28 cellular contexts compared by ENCODE assay signal in genomic region chr2:236684534-236685256, GRCh38.
DNase-seq lines count a peak whose midpoint lies in the region; ATAC-seq and TF ChIP-seq lines count a peak whose summit lies in the region.
"Had no signal": no experiment of that assay in that cellular context is flagged by ENCODE, and none has a peak within 500 bp of the region (broad histone marks: within the 10 kb centered on the region; RNA-seq: fewer than 3 reads in every experiment).

No MANE protein-coding gene starts in this region.

- no peaks in the 10 kb centered on the region for H3K23me2 ChIP-seq in H9 (ENCODE audit: insufficient read length, low read depth, low read length, poor library complexity, severe bottlenecking)

- no peak overlapping the region for H2BK15ac ChIP-seq in H9 (ENCODE audit: low read depth, low read length)
- no peak overlapping the region for H2BK15ac ChIP-seq in mesenchymal stem cell (ENCODE audit: low read depth, poor library complexity, severe bottlenecking)

- H3T11ph ChIP-seq in H9 (ENCODE audit: low read length), result no peak overlapping the region

- no peak overlapping the region for H4K5ac ChIP-seq in H9 (ENCODE audit: insufficient read length, low read depth, low read length)

- no peak overlapping the region for H3K18ac ChIP-seq in H9 (ENCODE audit: insufficient read length, low read depth, low read length)
- H3K18ac ChIP-seq in mesenchymal stem cell (ENCODE audit: low read depth in 1 of 2, low read length in 2 of 2), result peak overlapping the region in 1 of 2 experiments; percentile 42

- H2AFZ ChIP-seq in H9 (ENCODE audit: low read length), result no peak overlapping the region
- H2AFZ ChIP-seq in mesenchymal stem cell (ENCODE audit: low read depth, low read length), result no peak overlapping the region
- no peak overlapping the region for H2AFZ ChIP-seq in GM23248

- WGBS in H9 (ENCODE audit: extremely low coverage, insufficient read length, low lambda C conversion rate), result no CpG with 5 or more reads among the region's 8 CpGs
- WGBS in mesenchymal stem cell, result 63% methylated on average over 6 of the region's 8 CpGs
- 88% methylated on average over 8 of the region's 8 CpGs for WGBS in GM23248 (ENCODE audit: low coverage in 1 of 2, low lambda C conversion rate in 2 of 2, missing lambda C conversion rate in 2 of 2), 2 experiments

- H3K27me3 ChIP-seq in BLaER1 (no peaks in the 10 kb centered on the region), H9 (ENCODE audit: insufficient read depth, low read length) (no peaks in the 10 kb centered on the region), mesenchymal stem cell (ENCODE audit: control insufficient read depth in 1 of 2, insufficient read depth in 1 of 2, low read length in 2 of 2) (no peaks in the 10 kb centered on the region), GM23248 (replicated peaks; ENCODE audit: insufficient read depth) (no peaks in the 10 kb centered on the region; the same call in 1 of the 2 replicates)
- H3K27me3 ChIP-seq: SJCRH30, tibial nerve had no signal

- 0 out of 2 replicates have a peak, but pooled peaks cover 5% of the 10 kb centered on the region for H3F3A ChIP-seq in GM23248 (ENCODE audit: insufficient read depth)

- H3K79me1 ChIP-seq in H9 (ENCODE audit: insufficient read depth, low read depth, low read length, poor library complexity, severe bottlenecking), result no peaks in the 10 kb centered on the region
- no peaks in the 10 kb centered on the region for H3K79me1 ChIP-seq in mesenchymal stem cell (replicated peaks; ENCODE audit: low read length, poor library complexity, severe bottlenecking)

- H3K23ac ChIP-seq in H9 (ENCODE audit: insufficient read length, low read depth, low read length) (no peak overlapping the region), mesenchymal stem cell (ENCODE audit: low read length in 2 of 2) (no peak overlapping the region)

- H2AK5ac ChIP-seq in H9 (ENCODE audit: insufficient read length, low read length) (no peak overlapping the region), mesenchymal stem cell (ENCODE audit: low read length, severe bottlenecking) (peak overlapping the region; percentile 10)

- H3K27ac ChIP-seq in BLaER1, result no peak overlapping the region
- H3K27ac ChIP-seq in H9 (ENCODE audit: insufficient read length, low read depth, low read length), result no peak overlapping the region
- no peak overlapping the region for H3K27ac ChIP-seq in mesenchymal stem cell (ENCODE audit: low read length, poor library complexity, severe bottlenecking)
- no peak overlapping the region for H3K27ac ChIP-seq in GM23248
- H3K27ac ChIP-seq: coronary artery, left ventricle myocardium inferior, SJCRH30, tibial nerve, VCaP had no signal

- no peaks in the 10 kb centered on the region for H3K9me2 ChIP-seq in GM23248 (ENCODE audit: insufficient read depth)

- H3K36me3 ChIP-seq in BLaER1, result no peaks in the 10 kb centered on the region
- H3K36me3 ChIP-seq in mesenchymal stem cell (ENCODE audit: control insufficient read depth in 1 of 2, insufficient read depth in 2 of 2, low read depth in 1 of 2, low read length in 2 of 2), result no peaks in the 10 kb centered on the region
- H3K36me3 ChIP-seq in GM23248 (ENCODE audit: low read depth), result no peaks in the 10 kb centered on the region
- H3K36me3 ChIP-seq: left ventricle myocardium inferior, SJCRH30, tibial nerve had no signal

- H3K4me3 ChIP-seq in BLaER1 (no peak overlapping the region), mesenchymal stem cell (ENCODE audit: insufficient read depth in 1 of 2, low read depth in 1 of 2, low read length in 2 of 2) (no peak overlapping the region), GM23248 (no peak overlapping the region)
- H3K4me3 ChIP-seq: coronary artery, left ventricle myocardium inferior, SJCRH30, tibial nerve had no signal

- H2BK5ac ChIP-seq in H9 (ENCODE audit: insufficient read length, low read length), result no peak overlapping the region
- no peak overlapping the region for H2BK5ac ChIP-seq in mesenchymal stem cell (ENCODE audit: low read depth, low read length, poor library complexity, severe bottlenecking)

- TF ChIP-seq CTCF in H9 (conservative IDR thresholded peaks at IDR 0.05), result no peak; the same call in 2 of the 3 replicates
- no peak for TF ChIP-seq CTCF in WTC11 (IDR thresholded peaks at IDR 0.05)

- H3K36me3 Mint-ChIP-seq in H9 (ENCODE audit: insufficient read depth in 1 of 3, low read depth in 3 of 3), result no peaks in the 10 kb centered on the region
- H3K36me3 Mint-ChIP-seq in WTC11, result no peaks in the 10 kb centered on the region
- no peaks in the 10 kb centered on the region for H3K36me3 Mint-ChIP-seq in activated naive CD8-positive, alpha-beta T cell treated with anti-CD3 and anti-CD28 coated beads, Interleukin-2, amount 50 U/mL, for 24 hours (ENCODE audit: low read depth)
- H3K36me3 Mint-ChIP-seq: CD8-positive, alpha-beta memory T cell; IgD-negative memory B cell; naive B cell had no signal

- in situ Hi-C loops in GM23248 (cut with MboI), result no loop called here

- H4K20me1 ChIP-seq in BLaER1 (no peaks in the 10 kb centered on the region), H9 (ENCODE audit: control insufficient read depth, insufficient read depth, insufficient read length) (no peaks in the 10 kb centered on the region), GM23248 (ENCODE audit: insufficient read depth) (no peaks in the 10 kb centered on the region)

- no peak overlapping the region for H3K14ac ChIP-seq in H9 (ENCODE audit: insufficient read depth, low read length)
- no peak overlapping the region for H3K14ac ChIP-seq in mesenchymal stem cell (ENCODE audit: low read length in 2 of 2)

- DNase-seq in H9 (peak; percentile 67), WTC11 (ENCODE audit: low spot score) (peak; percentile 55), mesenchymal stem cell (no peak), HEK293T (ENCODE audit: extremely low spot score) (no peak), GM23248 (no peak)
- DNase-seq in activated naive CD8-positive, alpha-beta T cell treated with anti-CD3 and anti-CD28 coated beads, Interleukin-2, amount 50 U/mL, for 24 hours, result no peak
- DNase-seq: activated CD4-positive, alpha-beta T cell treated with anti-CD3 and anti-CD28 coated beads for 4 hours; activated CD8-positive, alpha-beta T cell treated with anti-CD3 and anti-CD28 coated beads, Interleukin-2, amount 10 ng/mL, durations not matched to agents 7 days and 5 days; caudate nucleus; CD8-positive, alpha-beta memory T cell; DMS 273 treated with DMSO at 0.1 percent for 48 hours; effector memory CD4-positive, alpha-beta T cell; islet precursor cell; left ventricle myocardium inferior; midbrain; naive B cell; NCI-H1092; NCI-H187 treated with DMSO at 0.1 percent for 48 hours; NCI-H526; SJCRH30; stimulated activated CD4-positive, alpha-beta T cell treated with anti-CD3 and anti-CD28 coated beads, Interleukin-4, amount 100 ng/mL, for 1 hour; SW 1271 had no signal

- H2BK20ac ChIP-seq in H9 (ENCODE audit: low read depth, low read length, poor library complexity, severe bottlenecking), result no peak overlapping the region

- H3K27ac Mint-ChIP-seq in H9, result peak overlapping the region in 2 of 3 experiments; percentile 53 to 75; a peak in 3 of 7 replicates
- no peak overlapping the region for H3K27ac Mint-ChIP-seq in WTC11
- H3K27ac Mint-ChIP-seq in activated naive CD8-positive, alpha-beta T cell treated with anti-CD3 and anti-CD28 coated beads, Interleukin-2, amount 50 U/mL, for 24 hours, result no peak overlapping the region
- H3K27ac Mint-ChIP-seq: activated CD8-positive, alpha-beta T cell treated with anti-CD3 and anti-CD28 coated beads, Interleukin-2, amount 10 ng/mL, durations not matched to agents 7 days and 5 days; CD8-positive, alpha-beta memory T cell; IgD-negative memory B cell had no signal

- H3K79me2 ChIP-seq in H9 (ENCODE audit: insufficient read depth, low read length), result no peaks in the 10 kb centered on the region
- H3K79me2 ChIP-seq in GM23248 (ENCODE audit: insufficient read depth), result no peaks in the 10 kb centered on the region

- no peak overlapping the region for H3K56ac ChIP-seq in H9 (ENCODE audit: insufficient read length, low read depth, low read length)

- no peak overlapping the region for H2BK120ac ChIP-seq in H9 (ENCODE audit: low read depth, low read length, poor library complexity, severe bottlenecking)
- no peak overlapping the region for H2BK120ac ChIP-seq in mesenchymal stem cell (ENCODE audit: low read depth, low read length)

- H3K9ac ChIP-seq in BLaER1, result no peak overlapping the region
- H3K9ac ChIP-seq in H9 (ENCODE audit: extremely low read depth, insufficient read length, low read length), result no peak overlapping the region
- H3K9ac ChIP-seq in mesenchymal stem cell (ENCODE audit: low read length), result no peak overlapping the region
- no peak overlapping the region for H3K9ac ChIP-seq in GM23248

- POLR2A ChIA-PET in WTC11 (lab: Charles Lee) (interaction anchor here (0.7 kb wide), 1 partner anchor 10 kb away, joined by 3 read pairs; no protein-coding TSS in a partner anchor), HEK293T (lab: Yijun Ruan, JAX) (no interaction called here)

- ATAC-seq in WTC11 (peak; percentile 89), GM21619 (IDR thresholded peaks at IDR 0.05; ENCODE audit: unreplicated experiment) (no peak)
- no peak for ATAC-seq in activated naive CD8-positive, alpha-beta T cell treated with anti-CD3 and anti-CD28 coated beads, Interleukin-2, amount 50 U/mL, for 24 hours
- ATAC-seq: activated CD8-positive, alpha-beta T cell treated with anti-CD3 and anti-CD28 coated beads, Interleukin-2, amount 10 ng/mL, durations not matched to agents 7 days and 5 days had no signal

- H4K8ac ChIP-seq in H9 (replicated peaks; ENCODE audit: insufficient read length, low read depth, low read length) (no peak overlapping the region), mesenchymal stem cell (ENCODE audit: low read length) (no peak overlapping the region)

- H3K27me3 Mint-ChIP-seq in H9 (ENCODE audit: low read depth) (peaks cover 4% of the 10 kb centered on the region), WTC11 (ENCODE audit: low read depth) (no peaks in the 10 kb centered on the region)
- H3K27me3 Mint-ChIP-seq in activated naive CD8-positive, alpha-beta T cell treated with anti-CD3 and anti-CD28 coated beads, Interleukin-2, amount 50 U/mL, for 24 hours, result peaks cover 6% of the 10 kb centered on the region

- H3K4me2 ChIP-seq in BLaER1, result 0 out of 2 replicates have a peak overlapping the region, but pooled peaks have one; percentile 2
- H3K4me2 ChIP-seq in H9 (ENCODE audit: insufficient read depth, insufficient read length, low read length), result no peak overlapping the region
- no peak overlapping the region for H3K4me2 ChIP-seq in mesenchymal stem cell (ENCODE audit: low read length, poor library complexity, severe bottlenecking)
- no peak overlapping the region for H3K4me2 ChIP-seq in GM23248 (ENCODE audit: unreplicated experiment)

- H2BK12ac ChIP-seq in H9 (ENCODE audit: insufficient read length, low read depth, low read length), result no peak overlapping the region
- H2BK12ac ChIP-seq in mesenchymal stem cell (ENCODE audit: low read length in 2 of 2), result peak overlapping the region in 1 of 2 experiments; percentile 57

- no peak overlapping the region for H4K91ac ChIP-seq in H9 (ENCODE audit: insufficient read length, low read depth, low read length)
- no peak overlapping the region for H4K91ac ChIP-seq in mesenchymal stem cell (ENCODE audit: low read length)

- H3K9me3 ChIP-seq in BLaER1, result no peaks in the 10 kb centered on the region
- H3K9me3 ChIP-seq in H9 (ENCODE audit: control insufficient read depth, low read depth, low read length), result no peaks in the 10 kb centered on the region
- H3K9me3 ChIP-seq in mesenchymal stem cell (ENCODE audit: control insufficient read depth, low read length), result no peaks in the 10 kb centered on the region
- no peaks in the 10 kb centered on the region for H3K9me3 ChIP-seq in GM23248 (ENCODE audit: low read depth)
- H3K9me3 ChIP-seq: left ventricle myocardium inferior, SJCRH30, tibial nerve had no signal

- no peak overlapping the region for H3K4ac ChIP-seq in H9 (ENCODE audit: low read depth, low read length)
- no peak overlapping the region for H3K4ac ChIP-seq in mesenchymal stem cell (ENCODE audit: low read depth in 1 of 2, low read length in 2 of 2)

- H3K4me1 ChIP-seq in BLaER1, result peaks cover 50% of the 10 kb centered on the region
- no peaks in the 10 kb centered on the region; the same call in 1 of the 2 replicates for H3K4me1 ChIP-seq in H9 (ENCODE audit: insufficient read depth, low read length)
- peaks cover 27% of the 10 kb centered on the region for H3K4me1 ChIP-seq in mesenchymal stem cell (ENCODE audit: control insufficient read depth, insufficient read depth, low read depth, low read length)
- peaks cover 9% of the 10 kb centered on the region for H3K4me1 ChIP-seq in GM23248 (ENCODE audit: insufficient read depth)

- CTCF ChIA-PET in WTC11 (lab: Charles Lee) (interaction anchor here (0.6 to 2.1 kb wide), 3 partner anchors 122 to 726 kb away, joined by 3 to 7 read pairs (median 4); no protein-coding TSS in a partner anchor), HEK293T (lab: Yijun Ruan, JAX) (no interaction called here)

- H3K4me3 Mint-ChIP-seq in H9, result no peak overlapping the region
- no peak overlapping the region for H3K4me3 Mint-ChIP-seq in WTC11
- no peak overlapping the region for H3K4me3 Mint-ChIP-seq in activated naive CD8-positive, alpha-beta T cell treated with anti-CD3 and anti-CD28 coated beads, Interleukin-2, amount 50 U/mL, for 24 hours
- H3K4me3 Mint-ChIP-seq: activated CD8-positive, alpha-beta T cell treated with anti-CD3 and anti-CD28 coated beads, Interleukin-2, amount 10 ng/mL, durations not matched to agents 7 days and 5 days; CD8-positive, alpha-beta memory T cell; naive B cell had no signal

- H3K9me3 Mint-ChIP-seq in H9 (no peaks in the 10 kb centered on the region), WTC11 (peaks cover 4% of the 10 kb centered on the region; the same call in 1 of the 2 replicates)
- H3K9me3 Mint-ChIP-seq in activated naive CD8-positive, alpha-beta T cell treated with anti-CD3 and anti-CD28 coated beads, Interleukin-2, amount 50 U/mL, for 24 hours, result no peaks in the 10 kb centered on the region
- H3K9me3 Mint-ChIP-seq: CD8-positive, alpha-beta memory T cell had no signal

- H3K4me1 Mint-ChIP-seq in H9, result peaks cover 40 to 45% of the 10 kb centered on the region in 2 experiments
- H3K4me1 Mint-ChIP-seq in WTC11, result peaks cover 42% of the 10 kb centered on the region
- no peaks in the 10 kb centered on the region for H3K4me1 Mint-ChIP-seq in activated naive CD8-positive, alpha-beta T cell treated with anti-CD3 and anti-CD28 coated beads, Interleukin-2, amount 50 U/mL, for 24 hours
- H3K4me1 Mint-ChIP-seq: CD8-positive, alpha-beta memory T cell; naive B cell had no signal

Comparison
In these comparisons a context has a peak if more than half of its experiments do, and no peak if none do; other contexts are left out.
1. DNase-seq: peak in H9 (single experiment) and WTC11 (single experiment); none in mesenchymal stem cell (single experiment), HEK293T (single experiment), GM23248 (single experiment) and activated naive CD8-positive, alpha-beta T cell treated with anti-CD3 and anti-CD28 coated beads, Interleukin-2, amount 50 U/mL, for 24 hours (single experiment).
2. H3K27ac Mint-ChIP-seq: peak in H9 (2 of 3); none in WTC11 (single experiment) and activated naive CD8-positive, alpha-beta T cell treated with anti-CD3 and anti-CD28 coated beads, Interleukin-2, amount 50 U/mL, for 24 hours (single experiment).